Comparison of ENCODE assay signal across 1 cellular context in the genomic region with DNA sequence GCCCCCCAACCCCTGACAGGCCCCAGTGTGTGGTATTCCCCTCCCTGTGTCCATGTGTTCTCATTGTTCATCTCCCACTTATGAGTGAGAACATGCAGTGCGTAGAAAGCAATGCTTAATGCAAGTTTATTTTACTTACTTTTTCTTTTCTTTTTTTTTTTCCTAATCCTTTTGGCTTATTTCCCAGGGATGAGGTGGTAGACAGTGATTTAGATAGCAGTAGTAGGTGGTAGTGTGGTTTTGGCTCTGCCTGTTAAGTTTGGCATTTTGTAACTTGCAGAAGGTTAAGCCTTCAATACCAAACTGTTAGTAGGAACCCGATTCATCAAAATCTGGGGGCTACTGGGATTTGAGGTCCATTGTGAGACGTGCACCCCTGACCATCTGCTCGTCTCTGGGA.
TF ChIP-seq lines count a peak whose summit lies in the region.

No MANE protein-coding gene starts in this region.

TF ChIP-seq in IMR-90, 13 proteins besides CTCF, POLR2A, EP300 and RAD21 (continued from another document):
- TF ChIP-seq, protein P1, sequence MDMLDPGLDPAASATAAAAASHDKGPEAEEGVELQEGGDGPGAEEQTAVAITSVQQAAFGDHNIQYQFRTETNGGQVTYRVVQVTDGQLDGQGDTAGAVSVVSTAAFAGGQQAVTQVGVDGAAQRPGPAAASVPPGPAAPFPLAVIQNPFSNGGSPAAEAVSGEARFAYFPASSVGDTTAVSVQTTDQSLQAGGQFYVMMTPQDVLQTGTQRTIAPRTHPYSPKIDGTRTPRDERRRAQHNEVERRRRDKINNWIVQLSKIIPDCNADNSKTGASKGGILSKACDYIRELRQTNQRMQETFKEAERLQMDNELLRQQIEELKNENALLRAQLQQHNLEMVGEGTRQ (IDR thresholded peaks at IDR 0.05; ENCODE audit: low read depth, low read length) = no peak
- TF ChIP-seq FOS (IDR thresholded peaks at IDR 0.05; ENCODE audit: low read depth, low read length) = no peak
- no peak for TF ChIP-seq NFE2L2 (IDR thresholded peaks at IDR 0.05; ENCODE audit: low read depth, low read length)
- TF ChIP-seq MXI1 (IDR thresholded peaks at IDR 0.05; ENCODE audit: borderline replicate concordance, low read depth, low read length) = no peak
